Comparison of ENCODE assay signal across 23 cellular contexts in the genomic region with DNA sequence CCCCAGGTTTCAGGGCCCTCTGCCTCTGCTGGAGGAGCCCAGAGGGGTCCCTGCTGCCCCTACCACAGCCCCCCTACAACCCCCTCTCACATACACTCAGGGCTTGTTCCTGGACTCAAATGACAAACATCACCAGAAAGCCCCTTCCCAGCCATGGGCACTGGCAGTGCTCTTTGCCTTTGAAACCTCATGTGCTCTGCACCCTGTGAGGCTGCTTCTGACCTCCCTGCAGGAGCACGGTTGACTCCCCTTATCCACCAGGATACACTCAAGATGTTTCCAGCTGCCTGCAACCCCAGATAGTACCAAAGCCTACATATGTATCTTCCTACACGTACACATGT. TPM values are rescaled to one million over a fixed set of nuclear protein-coding genes. Genes with fewer than 3 reads are reported as not detected.
DNase-seq lines count a peak whose midpoint lies in the region; ATAC-seq and TF ChIP-seq lines count a peak whose summit lies in the region.
"Had no signal": no experiment of that assay in that cellular context is flagged by ENCODE, and none has a peak within 500 bp of the region (broad histone marks: within the 10 kb centered on the region; RNA-seq: fewer than 3 reads in every experiment).

No MANE protein-coding gene starts in this region.

- H3K9me3 Mint-ChIP-seq in activated T-helper 17 cell treated with anti-CD3 and anti-CD28 coated beads, Interleukin-2, amount 50 U/mL, for 72 hours, result no peaks in the 10 kb centered on the region
- H3K9me3 Mint-ChIP-seq in mesothelial cell of epicardium, result no peaks in the 10 kb centered on the region
- H3K9me3 Mint-ChIP-seq: CD4-positive, CD25-positive, alpha-beta regulatory T cell; HFFc6 had no signal

- intact Hi-C loops in vagina (cut with DNase I), result no loop called here

- H3K9me3 ChIP-seq in vagina, result no peaks in the 10 kb centered on the region
- H3K9me3 ChIP-seq: MG63 had no signal

- no peak overlapping the region for H3K4me3 Mint-ChIP-seq in activated T-helper 17 cell treated with anti-CD3 and anti-CD28 coated beads, Interleukin-2, amount 50 U/mL, for 72 hours
- H3K4me3 Mint-ChIP-seq in mesothelial cell of epicardium, result no peak overlapping the region
- H3K4me3 Mint-ChIP-seq: CD4-positive, CD25-positive, alpha-beta regulatory T cell; GM23338; HFFc6 had no signal

- no peak for TF ChIP-seq CTCF in mesothelial cell of epicardium (IDR thresholded peaks at IDR 0.05; ENCODE audit: unreplicated experiment)
- TF ChIP-seq CTCF in vagina (IDR thresholded peaks at IDR 0.05), result no peak
- TF ChIP-seq CTCF in GM10248 (IDR thresholded peaks at IDR 0.05; ENCODE audit: control extremely low read depth, extremely low read depth, low read depth, missing control alignments), result no peak

- H3K27me3 ChIP-seq in vagina, result no peaks in the 10 kb centered on the region
- H3K27me3 ChIP-seq: MG63 had no signal

- peak overlapping the region; percentile 28 for H3K27ac ChIP-seq in vagina
- H3K27ac ChIP-seq: PC-9 had no signal

- no peaks in the 10 kb centered on the region for H3K36me3 Mint-ChIP-seq in activated T-helper 17 cell treated with anti-CD3 and anti-CD28 coated beads, Interleukin-2, amount 50 U/mL, for 72 hours (ENCODE audit: low read depth)
- no peaks in the 10 kb centered on the region for H3K36me3 Mint-ChIP-seq in mesothelial cell of epicardium
- H3K36me3 Mint-ChIP-seq: CD4-positive, CD25-positive, alpha-beta regulatory T cell had no signal

- peak overlapping the region; percentile 48 for H3K27ac Mint-ChIP-seq in activated T-helper 17 cell treated with anti-CD3 and anti-CD28 coated beads, Interleukin-2, amount 50 U/mL, for 72 hours
- H3K27ac Mint-ChIP-seq in mesothelial cell of epicardium, result peak overlapping the region; percentile 37
- H3K27ac Mint-ChIP-seq: GM23338, HFFc6 had no signal

- ATAC-seq in activated T-helper 17 cell treated with anti-CD3 and anti-CD28 coated beads, Interleukin-2, amount 50 U/mL, for 72 hours (replicated peaks), result no peak
- ATAC-seq in HG03457 (IDR thresholded peaks at IDR 0.05; ENCODE audit: unreplicated experiment), result no peak
- ATAC-seq: GM23338, Right ventricle myocardium inferior had no signal

- H3K36me3 ChIP-seq in vagina, result no peaks in the 10 kb centered on the region

- H3K4me1 Mint-ChIP-seq in activated T-helper 17 cell treated with anti-CD3 and anti-CD28 coated beads, Interleukin-2, amount 50 U/mL, for 72 hours, result peaks cover 17% of the 10 kb centered on the region
- peaks cover 31% of the 10 kb centered on the region for H3K4me1 Mint-ChIP-seq in mesothelial cell of epicardium

- peak; percentile 2 for DNase-seq in stimulated activated CD4-positive, alpha-beta T cell treated with anti-CD3 and anti-CD28 coated beads, Interleukin-4, amount 100 ng/mL, for 24 hours
- DNase-seq in stimulated activated CD4-positive, alpha-beta T cell treated with anti-CD3 and anti-CD28 coated beads, Interleukin-4, amount 100 ng/mL, for 4 hours, result no peak
- DNase-seq in mesothelial cell of epicardium (ENCODE audit: low spot score in 2 of 2, unreplicated experiment in 2 of 2) (no peak), vagina (ENCODE audit: extremely low spot score in 2 of 2) (peak; percentile 67 to 84), dermis blood vessel endothelial cell (no peak), GM10248 (ENCODE audit: extremely low spot score) (no peak)
- DNase-seq: AML-193; CD4-positive, CD25-positive, alpha-beta regulatory T cell; HFFc6; MG63; NCI-H1092 treated with DMSO at 0.1 percent for 48 hours; NCI-H1694; NCI-H2107; NCI-H226; NCI-H526; NK-92 treated with Interleukin-12 subunit alpha and Interleukin-12 subunit beta, amount 100 ng/mL, for 24 hours; PC-9 had no signal

- H3K27me3 Mint-ChIP-seq in activated T-helper 17 cell treated with anti-CD3 and anti-CD28 coated beads, Interleukin-2, amount 50 U/mL, for 72 hours, result no peaks in the 10 kb centered on the region
- no peaks in the 10 kb centered on the region for H3K27me3 Mint-ChIP-seq in mesothelial cell of epicardium (ENCODE audit: low read depth)

- H3K4me1 ChIP-seq in vagina, result peaks cover 65% of the 10 kb centered on the region

- CTCF ChIA-PET in GM10248 (lab: Yijun Ruan, JAX), result interaction anchor here (15.9 kb wide), 1 partner anchor 22 kb away, joined by 238 read pairs; no protein-coding TSS in a partner anchor

- TF ChIP-seq POLR2A in vagina (IDR thresholded peaks at IDR 0.05), result no peak

- no peak overlapping the region for H3K4me3 ChIP-seq in vagina
- H3K4me3 ChIP-seq: GM23338, MG63, PC-9 had no signal

- POLR2A ChIA-PET in GM10248 (lab: Yijun Ruan, JAX), result no interaction called here

RNA-seq across cellular contexts. Expression of a gene that starts 3.5 kb away (rescaled TPM):
- not detected for total RNA-seq in activated T-helper 17 cell treated with anti-CD3 and anti-CD28 coated beads, Interleukin-2, amount 50 U/mL, for 72 hours
- total RNA-seq in mesothelial cell of epicardium (0.29 TPM in 1 of 3 replicates, not detected in the others), vagina (374 TPM), dermis blood vessel endothelial cell (12.8 and 23.8 TPM in 2 replicates)
- total RNA-seq: A673; CD4-positive, CD25-positive, alpha-beta regulatory T cell; G401; GM23338 had no signal

RNA-seq across cellular contexts. Expression of a gene that starts 6.4 kb away (rescaled TPM):
- not detected for total RNA-seq in activated T-helper 17 cell treated with anti-CD3 and anti-CD28 coated beads, Interleukin-2, amount 50 U/mL, for 72 hours
- total RNA-seq in mesothelial cell of epicardium (92.0 to 104 TPM (median 98.5 TPM) in 3 replicates), vagina (36.6 TPM), dermis blood vessel endothelial cell (111 and 117 TPM in 2 replicates)
- total RNA-seq: A673; CD4-positive, CD25-positive, alpha-beta regulatory T cell had no signal

RNA-seq across cellular contexts. Expression of a gene that starts 7.4 kb away (rescaled TPM):
- under 1 TPM in 1 of 2 donors, not detected in 1; 0.98 TPM for total RNA-seq in activated T-helper 17 cell treated with anti-CD3 and anti-CD28 coated beads, Interleukin-2, amount 50 U/mL, for 72 hours
- total RNA-seq in mesothelial cell of epicardium (6.5 to 9.8 TPM (median 7.2 TPM) in 3 replicates), vagina (57.2 TPM), dermis blood vessel endothelial cell (465 and 483 TPM in 2 replicates)
- total RNA-seq: A673 had no signal

RNA-seq across cellular contexts. Expression of a gene that starts 55.3 kb away (rescaled TPM):
- not detected for total RNA-seq in activated T-helper 17 cell treated with anti-CD3 and anti-CD28 coated beads, Interleukin-2, amount 50 U/mL, for 72 hours
- total RNA-seq in mesothelial cell of epicardium (not detected in 3 replicates), vagina (40.0 TPM), dermis blood vessel endothelial cell (not detected in 2 replicates)
- total RNA-seq: A673; CD4-positive, CD25-positive, alpha-beta regulatory T cell; G401; GM23338; HFFc6; Right ventricle myocardium inferior had no signal

Comparison
In these comparisons a context has a peak if more than half of its experiments do, and no peak if none do; other contexts are left out.
1. DNase-seq: peak in stimulated activated CD4-positive, alpha-beta T cell treated with anti-CD3 and anti-CD28 coated beads, Interleukin-4, amount 100 ng/mL, for 24 hours (single experiment) and vagina (2 of 2); none in stimulated activated CD4-positive, alpha-beta T cell treated with anti-CD3 and anti-CD28 coated beads, Interleukin-4, amount 100 ng/mL, for 4 hours (0 of 2), mesothelial cell of epicardium (0 of 2), dermis blood vessel endothelial cell (single experiment) and GM10248 (single experiment).
2. RNA of a gene that starts 3.5 kb away (total RNA-seq): 374 TPM in vagina (single experiment) and 12.8 to 23.8 TPM in dermis blood vessel endothelial cell; 0.29 TPM in mesothelial cell of epicardium and not detected in activated T-helper 17 cell treated with anti-CD3 and anti-CD28 coated beads, Interleukin-2, amount 50 U/mL, for 72 hours; every median in the first group is over 10 times any median in the second.
3. RNA of a gene that starts 6.4 kb away (total RNA-seq): 111 to 117 TPM in dermis blood vessel endothelial cell, 92.0 to 104 TPM in mesothelial cell of epicardium and 36.6 TPM in vagina (single experiment); not detected in activated T-helper 17 cell treated with anti-CD3 and anti-CD28 coated beads, Interleukin-2, amount 50 U/mL, for 72 hours; every median in the first group is over 10 times any median in the second.